1 cellular context compared by ENCODE assay signal in the genomic region with DNA sequence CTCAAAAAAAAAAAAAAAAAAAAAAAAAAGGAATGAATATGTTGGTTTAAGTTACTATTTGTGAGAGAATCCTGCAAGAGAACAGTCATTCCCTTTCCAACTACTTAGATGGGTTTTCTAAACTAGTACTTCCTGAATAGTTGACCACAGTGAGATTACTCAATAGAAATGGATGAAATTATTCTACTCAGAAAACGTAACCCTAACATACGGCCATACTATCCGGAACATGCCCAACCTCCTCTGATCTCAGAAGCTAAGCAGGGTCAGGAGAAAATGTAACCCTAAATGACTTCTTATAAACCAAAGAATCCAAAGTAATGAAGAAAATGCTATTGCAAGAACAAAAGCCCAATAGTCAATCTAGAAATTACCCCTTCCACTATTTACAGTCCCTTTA.
TF ChIP-seq lines count a peak whose summit lies in the region.

No MANE protein-coding gene starts in this region.

TF ChIP-seq in K562, 482 proteins besides CTCF, POLR2A, EP300 and RAD21 (continued from another document):
- TF ChIP-seq, protein P1, sequence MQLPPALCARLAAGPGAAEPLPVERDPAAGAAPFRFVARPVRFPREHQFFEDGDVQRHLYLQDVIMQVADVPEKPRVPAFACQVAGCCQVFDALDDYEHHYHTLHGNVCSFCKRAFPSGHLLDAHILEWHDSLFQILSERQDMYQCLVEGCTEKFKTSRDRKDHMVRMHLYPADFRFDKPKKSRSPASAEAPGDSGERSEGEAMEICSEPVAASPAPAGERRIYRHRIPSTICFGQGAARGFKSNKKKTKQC (CRISPR knock-in tag; IDR thresholded peaks at IDR 0.05) = no peak
